ENCODE assay signal across 13 cellular contexts in the genomic region with DNA sequence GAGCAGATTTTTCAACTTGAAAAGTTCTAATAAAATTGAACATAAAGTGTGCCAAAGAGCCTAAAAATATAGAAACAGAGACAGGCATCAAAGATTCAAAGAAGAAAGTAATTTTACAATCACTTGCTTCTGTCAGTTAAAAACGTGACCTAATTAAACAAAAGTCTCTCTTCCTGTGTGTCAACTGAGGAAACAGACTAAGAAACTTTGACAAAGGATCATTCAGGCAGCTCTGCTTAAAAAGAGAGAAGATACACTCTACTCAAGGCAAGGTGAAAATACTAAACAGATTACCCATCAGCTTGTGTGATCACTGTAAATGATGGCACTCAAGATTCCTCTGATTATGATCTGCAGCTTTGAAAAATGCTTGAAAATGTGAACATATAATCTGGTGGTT. TPM values are rescaled to one million over a fixed set of nuclear protein-coding genes. Genes with fewer than 3 reads are reported as not detected.
DNase-seq lines count a peak whose midpoint lies in the region; ATAC-seq and TF ChIP-seq lines count a peak whose summit lies in the region.
"Had no signal": no experiment of that assay in that cellular context is flagged by ENCODE, and none has a peak within 500 bp of the region (broad histone marks: within the 10 kb centered on the region; RNA-seq: fewer than 3 reads in every experiment).

No MANE protein-coding gene starts in this region.

- H3K4me3 ChIP-seq in OCI-LY7 (ENCODE audit: low read depth, low read length, poor library complexity, severe bottlenecking) (no peak overlapping the region), psoas muscle (no peak overlapping the region), aorta (ENCODE audit: low read length in 2 of 2) (no peak overlapping the region), prostate gland (no peak overlapping the region)
- H3K4me3 ChIP-seq: GM12878, lower lobe of right lung, vagina had no signal

- H3K4me3 Mint-ChIP-seq in activated T-cell treated with anti-CD3 and anti-CD28 coated beads, Interleukin-2, amount 50 U/mL, for 4 hours, result peak overlapping the region; percentile 1
- peak overlapping the region in 1 of 2 donors; percentile 64 for H3K4me3 Mint-ChIP-seq in effector memory CD8-positive, alpha-beta T cell

- H4K20me1 ChIP-seq in OCI-LY7 (ENCODE audit: insufficient read depth, low read length), result no peaks in the 10 kb centered on the region

- H3K27ac ChIP-seq in OCI-LY7 (ENCODE audit: low read depth, low read length, poor library complexity, severe bottlenecking) (no peak overlapping the region), psoas muscle (peak overlapping the region; percentile 13), aorta (ENCODE audit: low read depth in 1 of 2, low read length in 2 of 2) (no peak overlapping the region), prostate gland (no peak overlapping the region)
- H3K27ac ChIP-seq: lower lobe of right lung, vagina had no signal

- ATAC-seq in activated T-cell treated with anti-CD3 and anti-CD28 coated beads, Interleukin-2, amount 50 U/mL, for 4 hours, result peak in 1 of 2 donors; percentile 38
- peak; percentile 43 for ATAC-seq in effector memory CD8-positive, alpha-beta T cell (replicated peaks)
- no peak for ATAC-seq in psoas muscle
- ATAC-seq in aorta (ENCODE audit: low FRiP score), result no peak
- ATAC-seq: GM12878, lower lobe of right lung had no signal

- H3K9me3 Mint-ChIP-seq in activated T-cell treated with anti-CD3 and anti-CD28 coated beads, Interleukin-2, amount 50 U/mL, for 4 hours, result no peaks in the 10 kb centered on the region
- H3K9me3 Mint-ChIP-seq in effector memory CD8-positive, alpha-beta T cell, result no peaks in the 10 kb centered on the region

- peak overlapping the region; percentile 50 to 92 for H3K27ac Mint-ChIP-seq in effector memory CD8-positive, alpha-beta T cell

- BruUV-seq in OCI-LY7 (replicated peaks; lab: Mats Ljungman, UMichigan), result no TSS peak

- H3K36me3 ChIP-seq in OCI-LY7 (ENCODE audit: insufficient read depth, low read length) (no peaks in the 10 kb centered on the region; the same call in 1 of the 2 replicates), psoas muscle (ENCODE audit: insufficient read depth in 1 of 2, low read depth in 1 of 2) (peaks cover 0 to 10% of the 10 kb centered on the region in 2 donors), aorta (ENCODE audit: control insufficient read depth in 1 of 2, insufficient read depth in 2 of 2, low read length in 1 of 2) (no peaks in the 10 kb centered on the region), prostate gland (no peaks in the 10 kb centered on the region)

- H3K4me1 Mint-ChIP-seq in activated T-cell treated with anti-CD3 and anti-CD28 coated beads, Interleukin-2, amount 50 U/mL, for 4 hours (ENCODE audit: low read depth), result peaks cover 42% of the 10 kb centered on the region
- H3K4me1 Mint-ChIP-seq in effector memory CD8-positive, alpha-beta T cell (ENCODE audit: low read depth in 2 of 2), result peaks cover 26 to 28% of the 10 kb centered on the region in 2 donors

- no peaks in the 10 kb centered on the region for H3K79me2 ChIP-seq in OCI-LY7 (ENCODE audit: insufficient read depth, low read depth, low read length)

- H3K27me3 ChIP-seq in psoas muscle (ENCODE audit: insufficient read depth in 3 of 3, low read length in 2 of 3) (no peaks in the 10 kb centered on the region), aorta (ENCODE audit: control insufficient read depth in 1 of 2, insufficient read depth in 2 of 2, low read length in 1 of 2) (no peaks in the 10 kb centered on the region), prostate gland (replicated peaks; ENCODE audit: insufficient read depth) (no peaks in the 10 kb centered on the region)
- H3K27me3 ChIP-seq: vagina had no signal

- no peak for DNase-seq in activated T-cell treated with anti-CD3 and anti-CD28 coated beads, Interleukin-2, amount 50 U/mL, for 4 hours
- DNase-seq in activated T-cell treated with anti-CD3 and anti-CD28 coated beads, Interleukin-2, amount 50 U/mL, for 48 hours, result no peak
- DNase-seq in OCI-LY7 (ENCODE audit: low spot score) (peak; percentile 4), psoas muscle (no peak), aorta (no peak), prostate gland (ENCODE audit: low spot score) (no peak), HEK293T (ENCODE audit: extremely low spot score) (no peak)
- DNase-seq in effector memory CD8-positive, alpha-beta T cell, result no peak
- DNase-seq: lower lobe of right lung; NCI-H345; stimulated activated CD4-positive, alpha-beta T cell treated with anti-CD3 and anti-CD28 coated beads, Interleukin-12 subunit alpha, Interleukin-12 subunit beta, amount 100 ng/mL, for 4 hours had no signal

- H3K36me3 Mint-ChIP-seq in activated T-cell treated with anti-CD3 and anti-CD28 coated beads, Interleukin-2, amount 50 U/mL, for 4 hours (ENCODE audit: insufficient read depth), result peaks cover 7% of the 10 kb centered on the region
- peaks cover 2% of the 10 kb centered on the region for H3K36me3 Mint-ChIP-seq in effector memory CD8-positive, alpha-beta T cell (ENCODE audit: insufficient read depth)

- H3K4me1 ChIP-seq in OCI-LY7 (ENCODE audit: insufficient read depth, low read length, poor library complexity, severe bottlenecking), result peaks cover 22% of the 10 kb centered on the region
- no peaks in the 10 kb centered on the region for H3K4me1 ChIP-seq in psoas muscle
- peaks cover 0 to 2% of the 10 kb centered on the region in 2 donors for H3K4me1 ChIP-seq in aorta (ENCODE audit: control insufficient read depth in 1 of 2, insufficient read depth in 2 of 2, low read length in 2 of 2)
- no peaks in the 10 kb centered on the region for H3K4me1 ChIP-seq in prostate gland (replicated peaks)
- H3K4me1 ChIP-seq: vagina had no signal

- WGBS in psoas muscle, 3 donors, result 34 to 45% (median 42%) methylated on average over 1 of the region's 1 CpG
- 18 to 31% methylated on average over 1 of the region's 1 CpG for WGBS in aorta, 2 donors
- 35% methylated on average over 1 of the region's 1 CpG for WGBS in prostate gland

- POLR2A ChIA-PET in OCI-LY7 (lab: Charles Lee) (interaction anchor here (0.7 kb wide), 1 partner anchor 388 kb away, joined by 6 read pairs; no protein-coding TSS in a partner anchor), HEK293T (lab: Yijun Ruan, JAX) (no interaction called here)

- CTCF ChIA-PET in OCI-LY7 (lab: Charles Lee; ENCODE audit: unreplicated experiment), result no interaction called here
- CTCF ChIA-PET in HEK293T (lab: Yijun Ruan, JAX), result interaction anchor here (0.6 kb wide), 1 partner anchor 12 kb away, joined by 3 read pairs; no protein-coding TSS in a partner anchor

- H3K4me2 ChIP-seq in OCI-LY7 (ENCODE audit: low read length), result 0 out of 2 replicates have a peak overlapping the region, but pooled peaks have one; percentile 12

- H3K9me3 ChIP-seq in OCI-LY7 (ENCODE audit: low read length) (no peaks in the 10 kb centered on the region), psoas muscle (no peaks in the 10 kb centered on the region), aorta (ENCODE audit: control insufficient read depth, low read length) (no peaks in the 10 kb centered on the region), prostate gland (no peaks in the 10 kb centered on the region)
- H3K9me3 ChIP-seq: lower lobe of right lung, vagina had no signal

- TF ChIP-seq CTCF in OCI-LY7 (conservative IDR thresholded peaks at IDR 0.05; ENCODE audit: low read length) (no peak), psoas muscle (IDR thresholded peaks at IDR 0.05) (no peak), prostate gland (IDR thresholded peaks at IDR 0.05) (no peak)

- H2AFZ ChIP-seq in OCI-LY7 (ENCODE audit: low read length), result no peak overlapping the region

- no peaks in the 10 kb centered on the region for H3K27me3 Mint-ChIP-seq in activated T-cell treated with anti-CD3 and anti-CD28 coated beads, Interleukin-2, amount 50 U/mL, for 4 hours (ENCODE audit: low read depth)
- H3K27me3 Mint-ChIP-seq in effector memory CD8-positive, alpha-beta T cell, result no peaks in the 10 kb centered on the region

- TF ChIP-seq POLR2A in prostate gland (IDR thresholded peaks at IDR 0.05), result no peak

- intact Hi-C loops in OCI-LY7 (cut with micrococcal nuclease; ENCODE audit: unreplicated experiment) (loop anchor here (10.0 kb wide), 1 partner anchor 738 kb away; no protein-coding TSS in a partner anchor), psoas muscle (cut with DNase I) (no loop called here), aorta (cut with DNase I) (loop anchor here (10.0 kb wide), 2 partner anchors 458 to 738 kb away; a partner anchor contains a TSS), prostate gland (cut with DNase I) (loop anchor here (10.0 kb wide), 1 partner anchor 738 kb away; no protein-coding TSS in a partner anchor)

- no peaks in the 10 kb centered on the region for H3K9me2 ChIP-seq in OCI-LY7 (ENCODE audit: insufficient read depth, low read length)

TF ChIP-seq in HEK293T, 16 proteins besides CTCF, POLR2A, EP300 and RAD21:
- TF ChIP-seq CTBP1 (IDR thresholded peaks at IDR 0.05; ENCODE audit: borderline replicate concordance) (no peak), TARDBP (IDR thresholded peaks at IDR 0.05) (no peak), LEF1 (IDR thresholded peaks at IDR 0.05; ENCODE audit: borderline replicate concordance) (no peak), FOXM1 (IDR thresholded peaks at IDR 0.05; ENCODE audit: borderline replicate concordance) (no peak), SUZ12 (IDR thresholded peaks at IDR 0.05) (no peak), ZNF384 (IDR thresholded peaks at IDR 0.05) (no peak), ARNT (IDR thresholded peaks at IDR 0.05) (no peak), BHLHE40 (IDR thresholded peaks at IDR 0.05; ENCODE audit: borderline replicate concordance) (no peak), FOXK2 (IDR thresholded peaks at IDR 0.05) (no peak), SP1 (IDR thresholded peaks at IDR 0.05) (no peak), FOXA1 (IDR thresholded peaks at IDR 0.05) (no peak)
- TF ChIP-seq, protein P1, sequence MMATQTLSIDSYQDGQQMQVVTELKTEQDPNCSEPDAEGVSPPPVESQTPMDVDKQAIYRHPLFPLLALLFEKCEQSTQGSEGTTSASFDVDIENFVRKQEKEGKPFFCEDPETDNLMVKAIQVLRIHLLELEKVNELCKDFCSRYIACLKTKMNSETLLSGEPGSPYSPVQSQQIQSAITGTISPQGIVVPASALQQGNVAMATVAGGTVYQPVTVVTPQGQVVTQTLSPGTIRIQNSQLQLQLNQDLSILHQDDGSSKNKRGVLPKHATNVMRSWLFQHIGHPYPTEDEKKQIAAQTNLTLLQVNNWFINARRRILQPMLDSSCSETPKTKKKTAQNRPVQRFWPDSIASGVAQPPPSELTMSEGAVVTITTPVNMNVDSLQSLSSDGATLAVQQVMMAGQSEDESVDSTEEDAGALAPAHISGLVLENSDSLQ (IDR thresholded peaks at IDR 0.05), result no peak
TF ChIP-seq in HEK293T: peak in this region for 0.

RNA-seq across cellular contexts. Expression of a gene that starts 47.8 kb away (rescaled TPM):
- total RNA-seq in activated T-cell treated with anti-CD3 and anti-CD28 coated beads, Interleukin-2, amount 50 U/mL, for 4 hours, result 10 to 100 TPM; 47.3 to 54.1 (median 47.5) TPM
- total RNA-seq in OCI-LY7 (2014; rRNA removed; shearing (Covaris generic)), result 82.6 and 128 TPM in 2 replicates
- total RNA-seq in OCI-LY7 (2022), result 59.2 and 77.2 TPM in 2 replicates
- 10 to 100 TPM; 59.6 to 79.2 (median 75.1) TPM for total RNA-seq in psoas muscle
- 10 to 100 TPM; 24.1 to 71.0 (median 28.9) TPM for polyA plus RNA-seq in psoas muscle
- 10 to 100 TPM; 81.5 to 83.3 TPM for total RNA-seq in aorta
- polyA plus RNA-seq in aorta, result 10 to 100 TPM; 14.1 to 16.6 TPM
- total RNA-seq in prostate gland, result 10 to 100 TPM; 64.7 to 66.7 TPM

Comparison
In these comparisons a context has a peak if more than half of its experiments do, and no peak if none do; other contexts are left out.
1. intact Hi-C loops: an anchor here in OCI-LY7 (10.0 kb wide), aorta (10.0 kb wide) and prostate gland (10.0 kb wide); none called in psoas muscle.